In genomic region chr4:138775890-138776289, GRCh38 we compare ENCODE assay signal across 11 cellular contexts.
DNase-seq lines count a peak whose midpoint lies in the region; ATAC-seq, FAIRE-seq and TF ChIP-seq lines count a peak whose summit lies in the region.
"Had no signal": no experiment of that assay in that cellular context is flagged by ENCODE, and none has a peak within 500 bp of the region (broad histone marks: within the 10 kb centered on the region; RNA-seq: fewer than 3 reads in every experiment).

No MANE protein-coding gene starts in this region.

- no peaks in the 10 kb centered on the region for H3K9me3 Mint-ChIP-seq in glutamatergic neuron (ENCODE audit: unreplicated experiment)

- no peak for FAIRE-seq in kidney (lab: Jason Lieb, UNC)

- H3K27ac ChIP-seq in kidney (ENCODE audit: low read depth in 2 of 2, low read length in 2 of 2): no peak overlapping the region

- TF ChIP-seq CTCF in epithelial cell of esophagus (IDR thresholded peaks at IDR 0.05; ENCODE audit: insufficient read depth, low read depth, low read length, missing control alignments) (no peak), kidney (IDR thresholded peaks at IDR 0.05; ENCODE audit: borderline replicate concordance, extremely low read depth, insufficient read depth) (no peak), glutamatergic neuron (IDR thresholded peaks at IDR 0.05; ENCODE audit: partially characterized antibody, unreplicated experiment) (no peak)

- H3K4me3 ChIP-seq in epithelial cell of esophagus (ENCODE audit: low read length) (no peak overlapping the region), kidney (ENCODE audit: low read length in 2 of 2) (no peak overlapping the region)

- H3K27ac Mint-ChIP-seq in glutamatergic neuron (ENCODE audit: unreplicated experiment): no peak overlapping the region

- peaks cover 3% of the 10 kb centered on the region for H3K27me3 Mint-ChIP-seq in glutamatergic neuron (ENCODE audit: unreplicated experiment)

- H3K4me1 Mint-ChIP-seq in glutamatergic neuron (ENCODE audit: low read depth, unreplicated experiment): no peaks in the 10 kb centered on the region

- H3K9me3 ChIP-seq in kidney (ENCODE audit: control insufficient read depth in 1 of 2, low read length in 2 of 2): no peaks in the 10 kb centered on the region

- DNase-seq in AG20443 (ENCODE audit: low spot score) (peak; percentile 14), epithelial cell of esophagus (ENCODE audit: low read depth) (peak; percentile 45), kidney (no peak), glutamatergic neuron (no peak), DMS79 treated with DMSO at 0.1 percent for 48 hours (lab: John Stamatoyannopoulos, UW) (no peak)
- DNase-seq: ACHN; activated CD4-positive, alpha-beta T cell treated with anti-CD3 and anti-CD28 coated beads for 1 hour; NCI-H1930 had no signal

- H3K4me3 Mint-ChIP-seq in glutamatergic neuron (ENCODE audit: unreplicated experiment): no peak overlapping the region

- ATAC-seq in GM21423 (IDR thresholded peaks at IDR 0.05; ENCODE audit: unreplicated experiment) (peak; percentile 77), HG03565 (IDR thresholded peaks at IDR 0.05; ENCODE audit: unreplicated experiment) (peak; percentile 96), HG02571 (IDR thresholded peaks at IDR 0.05; ENCODE audit: unreplicated experiment) (no peak)

- H3K36me3 Mint-ChIP-seq in glutamatergic neuron (ENCODE audit: unreplicated experiment): peaks cover 5% of the 10 kb centered on the region

- intact Hi-C loops in kidney (cut with DNase I): no loop called here

- H3K4me1 ChIP-seq in kidney (ENCODE audit: control insufficient read depth in 1 of 2, insufficient read depth in 1 of 2, low read depth in 1 of 2, low read length in 2 of 2): no peaks in the 10 kb centered on the region

- no peaks in the 10 kb centered on the region for H3K36me3 ChIP-seq in kidney (ENCODE audit: control insufficient read depth in 1 of 2, insufficient read depth in 2 of 2, low read length in 2 of 2)

- H3K9ac ChIP-seq in kidney (ENCODE audit: low read length in 2 of 2): no peak overlapping the region

Comparison
In these comparisons a context has a peak if more than half of its experiments do, and no peak if none do; other contexts are left out.
1. DNase-seq: peak in AG20443 (single experiment) and epithelial cell of esophagus (single experiment); none in kidney (single experiment), glutamatergic neuron (single experiment) and DMS79 treated with DMSO at 0.1 percent for 48 hours (single experiment).